Comparison of ENCODE assay signal across 8 cellular contexts in the genomic region with DNA sequence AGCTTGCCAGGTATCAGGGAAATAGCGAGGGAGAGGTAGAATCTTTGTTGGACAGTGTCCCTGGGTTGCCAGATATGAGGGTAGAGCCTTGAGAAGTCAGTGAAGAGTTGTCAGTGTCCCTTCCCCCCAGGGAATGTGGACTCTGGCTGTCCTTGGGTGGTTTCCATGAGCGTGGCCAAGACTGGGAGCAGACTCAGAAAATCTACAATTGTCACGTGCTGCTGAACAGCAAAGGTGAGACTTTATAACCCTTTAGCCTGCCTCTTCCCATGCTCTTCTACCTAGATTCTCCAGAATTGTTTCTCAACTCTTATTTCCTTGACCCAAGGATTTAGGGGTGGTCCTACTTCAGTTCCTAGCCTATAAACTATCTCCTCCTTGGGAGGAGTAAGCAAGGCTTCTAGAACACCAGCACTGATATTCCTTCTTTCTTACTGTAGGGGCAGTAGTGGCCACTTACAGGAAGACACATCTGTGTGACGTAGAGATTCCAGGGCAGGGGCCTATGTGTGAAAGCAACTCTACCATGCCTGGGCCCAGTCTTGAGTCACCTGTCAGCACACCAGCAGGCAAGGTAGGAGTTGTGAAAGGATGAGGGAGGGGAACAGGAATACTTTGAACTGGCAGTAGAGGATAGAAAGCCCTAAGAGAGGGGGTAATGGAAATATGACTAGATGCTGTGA. TPM values are rescaled to one million over a fixed set of nuclear protein-coding genes. Genes with fewer than 3 reads are reported as not detected.
DNase-seq lines count a peak whose midpoint lies in the region; ATAC-seq, FAIRE-seq and TF ChIP-seq lines count a peak whose summit lies in the region.

No MANE protein-coding gene starts in this region.

- peak; percentile 50 for FAIRE-seq in GM12892 (lab: Jason Lieb, UNC)

- H3K9me3 ChIP-seq in SU-DHL-6 (ENCODE audit: insufficient read depth, low read length) = no peaks in the 10 kb centered on the region

- H3K36me3 ChIP-seq in SU-DHL-6 (ENCODE audit: low read length) = 0 out of 2 replicates have a peak, but pooled peaks cover 4% of the 10 kb centered on the region

- H4K20me1 ChIP-seq in SU-DHL-6 (ENCODE audit: low read depth, low read length) = no peaks in the 10 kb centered on the region

- peak overlapping the region; percentile 48 for H3K27ac ChIP-seq in SU-DHL-6 (ENCODE audit: low read depth, low read length)

- no peaks in the 10 kb centered on the region for H3K9me2 ChIP-seq in SU-DHL-6 (replicated peaks; ENCODE audit: insufficient read depth, low read length)

- peaks cover 42% of the 10 kb centered on the region for H3K79me2 ChIP-seq in SU-DHL-6 (ENCODE audit: insufficient read depth, low read length)

- no peak overlapping the region for H2AFZ ChIP-seq in SU-DHL-6 (ENCODE audit: low read depth, low read length, severe bottlenecking)

- peak overlapping the region; percentile 73 for H3K9ac ChIP-seq in SU-DHL-6 (ENCODE audit: low read length)

- DNase-seq in GM12892 (ENCODE audit: insufficient read length) (peak; percentile 44), astrocyte of the cerebellum (ENCODE audit: low read depth) (peak; percentile 28), inferior parietal cortex (ENCODE audit: extremely low spot score) (peak; percentile 33), DMS79 treated with DMSO at 0.1 percent for 48 hours (lab: John Stamatoyannopoulos, UW) (no peak)
- peak; percentile 65 for DNase-seq in stimulated activated CD4-positive, alpha-beta T cell treated with anti-CD3 and anti-CD28 coated beads, Interleukin-2, amount 100 ng/mL, for 4 hours (ENCODE audit: low read depth)

- no peaks in the 10 kb centered on the region for H3K27me3 ChIP-seq in SU-DHL-6 (ENCODE audit: low read length)

- in situ Hi-C loops in astrocyte of the cerebellum (cut with HindIII; ENCODE audit: low sequenced_read_pairs) = no loop called here

- H3F3A ChIP-seq in SU-DHL-6 (ENCODE audit: insufficient read depth) = 0 out of 2 replicates have a peak, but pooled peaks cover 8% of the 10 kb centered on the region

- no peak overlapping the region for H3K4me3 ChIP-seq in SU-DHL-6 (ENCODE audit: insufficient read depth, low read length, poor library complexity, severe bottlenecking)
- H3K4me3 ChIP-seq in astrocyte of the cerebellum (ENCODE audit: low read depth, low read length) = peak overlapping the region; percentile 99

- ATAC-seq in HG03196 (IDR thresholded peaks at IDR 0.05; ENCODE audit: unreplicated experiment) = peak; percentile 38
- no peak for ATAC-seq in HG03175 (IDR thresholded peaks at IDR 0.05; ENCODE audit: unreplicated experiment)

- H3K4me2 ChIP-seq in SU-DHL-6 (ENCODE audit: low read depth, low read length, poor library complexity, severe bottlenecking) = peak overlapping the region; percentile 73

- TF ChIP-seq CTCF in SU-DHL-6 (IDR thresholded peaks at IDR 0.05; ENCODE audit: insufficient read depth, low read length, poor library complexity, severe bottlenecking) = peak; percentile 17
- TF ChIP-seq CTCF in astrocyte of the cerebellum (IDR thresholded peaks at IDR 0.05; ENCODE audit: low read depth, low read length, missing control alignments) = peak; percentile 58

- no peak; the same call in 1 of the 2 replicates for TF ChIP-seq POLR2A in GM12892 (IDR thresholded peaks at IDR 0.05; ENCODE audit: low read depth, low read length)

RNA-seq across cellular contexts. Expression of a gene that starts 1.6 kb away (rescaled TPM):
- 30.2 TPM for polyA plus RNA-seq in GM12892 (2012; ENCODE audit: missing spikeins)

RNA-seq across cellular contexts. Expression of a gene that starts 1.7 kb away (rescaled TPM):
- 95.6 TPM for polyA plus RNA-seq in GM12892 (2012; ENCODE audit: missing spikeins)

RNA-seq across cellular contexts. Expression of a gene that starts 12.9 kb away (rescaled TPM):
- polyA plus RNA-seq in GM12892 (2012; ENCODE audit: missing spikeins) = 20.0 TPM

RNA-seq across cellular contexts. Expression of a gene that starts 21.4 kb away (rescaled TPM):
- polyA plus RNA-seq in GM12892 (2012; ENCODE audit: missing spikeins) = 3.4 TPM

RNA-seq across cellular contexts. Expression of a gene that starts 30.2 kb away (rescaled TPM):
- 0.51 TPM for polyA plus RNA-seq in GM12892 (2012; ENCODE audit: missing spikeins)
